Comparison of ENCODE assay signal across 15 cellular contexts in the genomic region with DNA sequence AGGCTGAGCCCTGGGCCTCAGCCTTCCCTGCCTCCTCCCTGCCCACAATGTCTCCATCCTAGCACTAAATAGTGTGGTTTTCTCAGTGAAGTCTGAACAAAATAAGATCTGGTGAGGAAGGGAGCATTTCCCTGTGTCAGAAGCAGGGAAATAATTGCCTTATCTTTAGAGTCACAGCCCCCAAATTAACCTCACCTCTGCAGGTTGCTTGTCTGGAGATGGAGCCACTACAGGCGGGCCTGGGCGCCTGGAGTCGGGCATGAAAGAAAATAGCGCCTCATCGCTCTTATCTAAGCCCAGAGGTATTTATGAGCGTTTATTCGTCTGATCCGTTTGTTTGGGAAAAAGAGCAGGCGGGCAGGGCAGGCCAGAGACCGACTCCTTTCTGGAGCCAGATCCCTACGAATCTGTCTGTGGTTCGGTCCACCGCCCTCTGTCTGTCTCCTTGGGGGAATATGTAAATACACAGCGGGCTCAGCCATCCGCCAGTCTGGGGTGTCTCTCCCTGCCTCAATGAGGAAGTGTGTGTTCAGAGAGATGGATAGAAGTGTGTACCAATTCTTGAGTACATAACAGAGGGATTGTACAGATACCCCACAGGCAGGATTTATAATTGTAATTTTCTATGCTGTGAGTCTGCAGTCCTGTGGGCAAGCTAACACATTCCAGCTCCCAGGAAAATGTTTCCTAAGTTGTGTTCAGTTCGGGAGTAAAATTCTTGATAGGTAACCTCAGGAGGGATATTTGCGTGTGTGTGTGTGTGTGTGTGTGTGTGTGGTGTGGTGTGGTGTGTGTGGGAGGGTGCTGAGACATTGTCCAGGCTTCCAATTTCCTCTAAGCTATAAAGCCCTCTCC. TPM values are rescaled to one million over a fixed set of nuclear protein-coding genes. Genes with fewer than 3 reads are reported as not detected.
DNase-seq lines count a peak whose midpoint lies in the region; TF ChIP-seq lines count a peak whose summit lies in the region.
"Had no signal": no experiment of that assay in that cellular context is flagged by ENCODE, and none has a peak within 500 bp of the region (broad histone marks: within the 10 kb centered on the region; RNA-seq: fewer than 3 reads in every experiment).

No MANE protein-coding gene starts in this region.

- peaks cover 0 to 100% of the 10 kb centered on the region in 2 donors for H3K27me3 ChIP-seq in tibial nerve

- H3K27ac ChIP-seq in tibial nerve, result no peak overlapping the region
- H3K27ac ChIP-seq: right atrium auricular region had no signal

- no peaks in the 10 kb centered on the region for H3K36me3 ChIP-seq in tibial nerve
- H3K36me3 ChIP-seq: right atrium auricular region had no signal

- 64 to 66% methylated on average over 17 of the region's 17 CpGs for WGBS in tibial nerve, 2 donors

- H3K9me3 ChIP-seq in tibial nerve, result peaks cover 0 to 13% (median 0%) of the 10 kb centered on the region in 4 donors

- TF ChIP-seq CTCF in epithelial cell of proximal tubule (conservative IDR thresholded peaks at IDR 0.05; ENCODE audit: low read depth, low read length) (no peak), tibial nerve (IDR thresholded peaks at IDR 0.05) (no peak)

- TF ChIP-seq EP300 in tibial nerve (IDR thresholded peaks at IDR 0.05), result no peak

- DNase-seq in HK-2 (ENCODE audit: unreplicated experiment), result peak; percentile 44
- no peak for DNase-seq in epithelial cell of proximal tubule (ENCODE audit: low read depth)
- DNase-seq in renal cortical epithelial cell (ENCODE audit: low read depth), result peak; percentile 63
- no peak for DNase-seq in NCI-H1092 (lab: John Stamatoyannopoulos, UW)
- DNase-seq in NK-92 treated with Interleukin-12 subunit alpha and Interleukin-12 subunit beta, amount 100 ng/mL, for 24 hours (lab: John Stamatoyannopoulos, UW), result no peak
- DNase-seq in tibial nerve (ENCODE audit: low spot score in 2 of 2), result no peak
- DNase-seq: activated CD4-positive, CD25-positive, alpha-beta regulatory T cell treated with anti-CD3 and anti-CD28 coated beads, Interleukin-2, amount 50 U/mL, for 72 hours; activated naive CD8-positive, alpha-beta T cell treated with anti-CD3 and anti-CD28 coated beads, Interleukin-2, amount 10 ng/mL, durations not matched to agents 7 days and 5 days; KG1; naive thymus-derived CD4-positive, alpha-beta T cell; NCI-H1436 treated with DMSO at 0.1 percent for 48 hours; NCI-H510A; stimulated activated naive CD4-positive, alpha-beta T cell treated with Interleukin-2 at 50 U/mL for 16 hours; T-helper 1 cell had no signal

- H3K4me1 ChIP-seq in tibial nerve, result peaks cover 0 to 45% (median 15%) of the 10 kb centered on the region in 4 donors

- H3K4me3 ChIP-seq in epithelial cell of proximal tubule (ENCODE audit: low read depth, low read length) (peak overlapping the region; percentile 74), tibial nerve (no peak overlapping the region)
- H3K4me3 ChIP-seq: right atrium auricular region had no signal

- TF ChIP-seq POLR2A in tibial nerve (IDR thresholded peaks at IDR 0.05), result no peak

RNA-seq across cellular contexts. Expression of a gene that starts 4.3 kb away (rescaled TPM):
- total RNA-seq in epithelial cell of proximal tubule (42.9 and 55.6 TPM in 2 replicates), renal cortical epithelial cell (16.3 and 56.2 TPM in 2 replicates), tibial nerve (1 to 10 TPM in 3 of 4 donors, under 1 TPM in 1; 0.66 to 5.1 (median 2.9) TPM)
- total RNA-seq: activated naive CD8-positive, alpha-beta T cell treated with anti-CD3 and anti-CD28 coated beads, Interleukin-2, amount 10 ng/mL, durations not matched to agents 7 days and 5 days had no signal

RNA-seq across cellular contexts. Expression of a gene that starts 6.9 kb away (rescaled TPM):
- total RNA-seq in epithelial cell of proximal tubule (2.8 and 5.5 TPM in 2 replicates), renal cortical epithelial cell (0.35 and 2.4 TPM in 2 replicates), tibial nerve (1 to 10 TPM in 2 of 4 donors, not detected in 2; 1.6 to 1.8 TPM)
- total RNA-seq: activated naive CD8-positive, alpha-beta T cell treated with anti-CD3 and anti-CD28 coated beads, Interleukin-2, amount 10 ng/mL, durations not matched to agents 7 days and 5 days; naive thymus-derived CD4-positive, alpha-beta T cell; right atrium auricular region had no signal

RNA-seq across cellular contexts. Expression of a gene that starts 10.3 kb away (rescaled TPM):
- total RNA-seq in epithelial cell of proximal tubule (24.9 and 26.0 TPM in 2 replicates), renal cortical epithelial cell (23.2 and 24.0 TPM in 2 replicates), tibial nerve (1 to 10 TPM; 1.8 to 4.0 (median 2.3) TPM)

RNA-seq across cellular contexts. Expression of a gene that starts 10.4 kb away (rescaled TPM):
- total RNA-seq in epithelial cell of proximal tubule (22.6 and 49.9 TPM in 2 replicates), renal cortical epithelial cell (8.0 and 36.2 TPM in 2 replicates), tibial nerve (10 to 100 TPM in 2 of 4 donors, 1 to 10 TPM in 2; 3.7 to 14.1 (median 9.4) TPM)

RNA-seq across cellular contexts. Expression of a gene that starts 14.6 kb away (rescaled TPM):
- total RNA-seq in epithelial cell of proximal tubule, result 12.7 and 21.4 TPM in 2 replicates
- 8.3 and 65.8 TPM in 2 replicates for total RNA-seq in renal cortical epithelial cell
- under 1 TPM in 2 of 4 donors, not detected in 2; 0.66 to 0.90 TPM for total RNA-seq in tibial nerve
- total RNA-seq: activated naive CD8-positive, alpha-beta T cell treated with anti-CD3 and anti-CD28 coated beads, Interleukin-2, amount 10 ng/mL, durations not matched to agents 7 days and 5 days; naive thymus-derived CD4-positive, alpha-beta T cell; right atrium auricular region had no signal

Comparison
In these comparisons a context has a peak if more than half of its experiments do, and no peak if none do; other contexts are left out.
1. DNase-seq: peak in HK-2 (single experiment) and renal cortical epithelial cell (single experiment); none in epithelial cell of proximal tubule (single experiment), NCI-H1092 (single experiment), NK-92 treated with Interleukin-12 subunit alpha and Interleukin-12 subunit beta, amount 100 ng/mL, for 24 hours (single experiment) and tibial nerve (0 of 2).